1 cellular context compared by ENCODE assay signal in genomic region chr16:85511938-85512551, GRCh38.
TF ChIP-seq lines count a peak whose summit lies in the region.

No MANE protein-coding gene starts in this region.

TF ChIP-seq in IMR-90, 13 proteins besides CTCF, POLR2A, EP300 and RAD21:
- TF ChIP-seq FOS (IDR thresholded peaks at IDR 0.05; ENCODE audit: low read depth, low read length) (no peak), ELK1 (IDR thresholded peaks at IDR 0.05; ENCODE audit: borderline replicate concordance, low read depth, low read length) (no peak), RFX5 (IDR thresholded peaks at IDR 0.05; ENCODE audit: low read depth, low read length) (no peak), USF2 (IDR thresholded peaks at IDR 0.05; ENCODE audit: low read depth, low read length) (no peak), CHD1 (IDR thresholded peaks at IDR 0.05; ENCODE audit: low read depth, low read length) (no peak), RCOR1 (IDR thresholded peaks at IDR 0.05; ENCODE audit: insufficient replicate concordance, low read length) (no peak), NFE2L2 (IDR thresholded peaks at IDR 0.05; ENCODE audit: low read depth, low read length) (no peak), SMC3 (IDR thresholded peaks at IDR 0.05; ENCODE audit: low read depth, low read length) (no peak), CEBPB (IDR thresholded peaks at IDR 0.05; ENCODE audit: low read depth, low read length) (no peak), MAZ (IDR thresholded peaks at IDR 0.05; ENCODE audit: borderline replicate concordance, low read depth, low read length) (no peak), MAFK (IDR thresholded peaks at IDR 0.05; ENCODE audit: low read depth, low read length) (no peak), BHLHE40 (IDR thresholded peaks at IDR 0.05; ENCODE audit: low read depth, low read length) (no peak)
TF ChIP-seq in IMR-90: peak in this region for 0.
